8 cellular contexts compared by ENCODE assay signal in the genomic region with DNA sequence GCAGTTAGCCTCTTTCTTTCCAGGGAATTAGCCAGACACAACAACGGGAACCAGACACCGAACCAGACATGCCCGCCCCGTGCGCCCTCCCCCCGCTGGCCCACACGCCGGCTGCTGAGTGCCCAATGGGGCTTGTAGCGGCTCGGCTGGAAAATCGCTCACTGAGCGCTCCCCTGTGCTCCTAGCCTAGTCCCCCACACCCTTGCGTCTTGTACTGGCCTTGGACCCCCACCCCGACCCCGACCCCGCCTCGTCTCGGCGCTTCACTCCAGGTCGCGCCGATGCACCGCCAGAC. TPM values are rescaled to one million over a fixed set of nuclear protein-coding genes. Genes with fewer than 3 reads are reported as not detected.
DNase-seq lines count a peak whose midpoint lies in the region; ATAC-seq and TF ChIP-seq lines count a peak whose summit lies in the region.

No MANE protein-coding gene starts in this region.

- no peak overlapping the region for H3K27ac ChIP-seq in adrenal gland
- no peak overlapping the region for H3K27ac ChIP-seq in mesendoderm (ENCODE audit: low read depth, low read length)

- no peak for ATAC-seq in natural killer cell treated with Interleukin-12 subunit alpha and Interleukin-12 subunit beta and Interleukin-15 and Interleukin-18, amount 100 ng/mL, for 72 hours
- ATAC-seq in natural killer cell: no peak
- ATAC-seq in GM19023 (IDR thresholded peaks at IDR 0.05; ENCODE audit: unreplicated experiment): no peak

- WGBS in adrenal gland, 4 donors: 1 to 4% (median 2%) methylated on average over 7 to 23 of the region's 23 CpGs
- WGBS in mesendoderm (ENCODE audit: extremely low coverage, insufficient coverage, low lambda C conversion rate): no CpG with 5 or more reads among the region's 23 CpGs

- no peaks in the 10 kb centered on the region for H3K9me3 Mint-ChIP-seq in natural killer cell treated with Interleukin-12 subunit alpha and Interleukin-12 subunit beta and Interleukin-15 and Interleukin-18, amount 100 ng/mL, for 72 hours
- no peaks in the 10 kb centered on the region for H3K9me3 Mint-ChIP-seq in natural killer cell

- H2AK5ac ChIP-seq in mesendoderm (ENCODE audit: low read length): no peak overlapping the region

- no peak overlapping the region for H2BK15ac ChIP-seq in mesendoderm (replicated peaks; ENCODE audit: low read depth)

- peaks cover 5% of the 10 kb centered on the region for H3K36me3 Mint-ChIP-seq in natural killer cell treated with Interleukin-12 subunit alpha and Interleukin-12 subunit beta and Interleukin-15 and Interleukin-18, amount 100 ng/mL, for 72 hours
- H3K36me3 Mint-ChIP-seq in natural killer cell: no peaks in the 10 kb centered on the region

- no peak overlapping the region for H3K4ac ChIP-seq in mesendoderm (ENCODE audit: low read depth, low read length)

- H3K4me1 Mint-ChIP-seq in natural killer cell treated with Interleukin-12 subunit alpha and Interleukin-12 subunit beta and Interleukin-15 and Interleukin-18, amount 100 ng/mL, for 72 hours (ENCODE audit: low read depth in 2 of 2): peaks cover 45 to 47% of the 10 kb centered on the region in 2 donors
- H3K4me1 Mint-ChIP-seq in natural killer cell: peaks cover 51 to 69% of the 10 kb centered on the region in 2 donors

- peak overlapping the region; percentile 64 for H3K9ac ChIP-seq in mesendoderm (ENCODE audit: low read length)

- H3K27me3 ChIP-seq in adrenal gland (peaks cover 46% of the 10 kb centered on the region), mesendoderm (ENCODE audit: insufficient read depth, low read length, poor library complexity) (no peaks in the 10 kb centered on the region)

- H3K18ac ChIP-seq in mesendoderm (ENCODE audit: low read length): peak overlapping the region; percentile 31

- no peak overlapping the region for H4K5ac ChIP-seq in mesendoderm (ENCODE audit: low read length)

- peaks cover 5% of the 10 kb centered on the region for H3K79me2 ChIP-seq in mesendoderm (ENCODE audit: control insufficient read depth, insufficient read depth, low read length)

- no peak overlapping the region for H2BK120ac ChIP-seq in mesendoderm (ENCODE audit: low read depth, low read length)

- peaks cover 64 to 72% of the 10 kb centered on the region in 2 donors for H3K27me3 Mint-ChIP-seq in natural killer cell treated with Interleukin-12 subunit alpha and Interleukin-12 subunit beta and Interleukin-15 and Interleukin-18, amount 100 ng/mL, for 72 hours
- peaks cover 82 to 84% of the 10 kb centered on the region in 2 donors for H3K27me3 Mint-ChIP-seq in natural killer cell (ENCODE audit: low read depth in 2 of 2)

- H3K4me2 ChIP-seq in mesendoderm (ENCODE audit: low read length): peak overlapping the region; percentile 78

- DNase-seq in natural killer cell treated with Interleukin-12 subunit alpha and Interleukin-12 subunit beta and Interleukin-15 and Interleukin-18, amount 100 ng/mL, for 72 hours (ENCODE audit: low spot score): no peak
- no peak for DNase-seq in natural killer cell
- DNase-seq in adrenal gland: peak in 4 of 7 donors; percentile 24 to 45 (median 33)
- DNase-seq in mesendoderm: no peak
- DNase-seq in putamen (ENCODE audit: low spot score): no peak
- no peak for DNase-seq in HT-29 (ENCODE audit: low spot score)
- DNase-seq in stimulated activated CD8-positive, alpha-beta memory T cell treated with anti-CD3 and anti-CD28 coated beads, Interleukin-4, amount 100 ng/mL, for 48 hours: no peak

- H3K4me1 ChIP-seq in adrenal gland (replicated peaks in 1 of 2): peaks cover 20 to 34% of the 10 kb centered on the region in 2 donors
- H3K4me1 ChIP-seq in mesendoderm (ENCODE audit: control insufficient read depth, low read depth, low read length): peaks cover 16% of the 10 kb centered on the region

- no peaks in the 10 kb centered on the region for H3K36me3 ChIP-seq in adrenal gland (replicated peaks in 1 of 2)
- no peaks in the 10 kb centered on the region for H3K36me3 ChIP-seq in mesendoderm (ENCODE audit: control insufficient read depth, insufficient read depth, low read length)

- peak overlapping the region; percentile 86 for H3K56ac ChIP-seq in mesendoderm (ENCODE audit: low read length)

- no peak overlapping the region for H4K8ac ChIP-seq in mesendoderm (ENCODE audit: low read depth, low read length)

- no peaks in the 10 kb centered on the region for H3K9me3 ChIP-seq in adrenal gland (replicated peaks in 1 of 3)

- intact Hi-C loops in natural killer cell (cut with micrococcal nuclease) (loop anchor here (10.0 kb wide), 1 partner anchor 1287 kb away; a partner anchor contains a TSS), adrenal gland (cut with DNase I) (loop anchor here (10.0 kb wide), 5 partner anchors 57 to 453 kb away; no protein-coding TSS in a partner anchor)

- H3K27ac Mint-ChIP-seq in natural killer cell treated with Interleukin-12 subunit alpha and Interleukin-12 subunit beta and Interleukin-15 and Interleukin-18, amount 100 ng/mL, for 72 hours: no peak overlapping the region
- no peak overlapping the region for H3K27ac Mint-ChIP-seq in natural killer cell

- no peak overlapping the region for H2BK5ac ChIP-seq in mesendoderm (ENCODE audit: low read length)

- H3K79me1 ChIP-seq in mesendoderm (ENCODE audit: low read length): no peaks in the 10 kb centered on the region

- no peak overlapping the region for H3K23ac ChIP-seq in mesendoderm (ENCODE audit: low read length)

- no peak for TF ChIP-seq POLR2A in adrenal gland (IDR thresholded peaks at IDR 0.05)

- no peak for TF ChIP-seq CTCF in natural killer cell (IDR thresholded peaks at IDR 0.05)
- no peak for TF ChIP-seq CTCF in adrenal gland (IDR thresholded peaks at IDR 0.05)

- H3K4me3 ChIP-seq in adrenal gland: peak overlapping the region in 1 of 4 donors; percentile 63
- H3K4me3 ChIP-seq in mesendoderm (ENCODE audit: low read length): peak overlapping the region; percentile 14

- peak overlapping the region; percentile 63 for H3K4me3 Mint-ChIP-seq in natural killer cell treated with Interleukin-12 subunit alpha and Interleukin-12 subunit beta and Interleukin-15 and Interleukin-18, amount 100 ng/mL, for 72 hours
- H3K4me3 Mint-ChIP-seq in natural killer cell: no peak overlapping the region

RNA-seq across cellular contexts. Expression of a gene that starts 1.3 kb away (rescaled TPM):
- total RNA-seq in natural killer cell treated with Interleukin-12 subunit alpha and Interleukin-12 subunit beta and Interleukin-15 and Interleukin-18, amount 100 ng/mL, for 72 hours: under 1 TPM in 1 of 2 donors, not detected in 1; 0.76 TPM
- not detected for total RNA-seq in natural killer cell
- 10 to 100 TPM in 1 of 8 donors, 1 to 10 TPM in 7; 1.5 to 13.5 (median 6.0) TPM for total RNA-seq in adrenal gland
- 10 to 100 TPM in 1 of 3 donors, 1 to 10 TPM in 2; 2.0 to 18.3 (median 9.9) TPM for polyA plus RNA-seq in adrenal gland
- 46.8 TPM for polyA plus RNA-seq in mesendoderm (2013, experiment 1 of 2)
- 44.2 TPM for polyA plus RNA-seq in mesendoderm (2013, experiment 2 of 2)
- 22.6 and 29.8 TPM in 2 replicates for total RNA-seq in HT-29 (2014; rRNA removed; shearing (Covaris generic))

RNA-seq across cellular contexts. Expression of a gene that starts 47.8 kb away (rescaled TPM):
- not detected for total RNA-seq in natural killer cell treated with Interleukin-12 subunit alpha and Interleukin-12 subunit beta and Interleukin-15 and Interleukin-18, amount 100 ng/mL, for 72 hours
- total RNA-seq in natural killer cell: not detected
- under 1 TPM in 2 of 8 donors, not detected in 6; 0.39 to 0.57 TPM for total RNA-seq in adrenal gland
- polyA plus RNA-seq in adrenal gland: 1 to 10 TPM; 1.2 to 1.7 (median 1.5) TPM
- polyA plus RNA-seq in mesendoderm (2013, experiment 1 of 2): 4.9 TPM
- 4.9 TPM for polyA plus RNA-seq in mesendoderm (2013, experiment 2 of 2)
- 0.42 TPM in 1 of 2 replicates, not detected in the other for total RNA-seq in HT-29 (2014; rRNA removed; shearing (Covaris generic))

Comparison
In these comparisons a context has a peak if more than half of its experiments do, and no peak if none do; other contexts are left out.
1. DNase-seq: peak in adrenal gland (4 of 7); none in natural killer cell treated with Interleukin-12 subunit alpha and Interleukin-12 subunit beta and Interleukin-15 and Interleukin-18, amount 100 ng/mL, for 72 hours (single experiment), natural killer cell (single experiment), mesendoderm (single experiment), putamen (single experiment), HT-29 (single experiment) and stimulated activated CD8-positive, alpha-beta memory T cell treated with anti-CD3 and anti-CD28 coated beads, Interleukin-4, amount 100 ng/mL, for 48 hours (single experiment).